ENCODE assay signal across 25 cellular contexts in the genomic region with DNA sequence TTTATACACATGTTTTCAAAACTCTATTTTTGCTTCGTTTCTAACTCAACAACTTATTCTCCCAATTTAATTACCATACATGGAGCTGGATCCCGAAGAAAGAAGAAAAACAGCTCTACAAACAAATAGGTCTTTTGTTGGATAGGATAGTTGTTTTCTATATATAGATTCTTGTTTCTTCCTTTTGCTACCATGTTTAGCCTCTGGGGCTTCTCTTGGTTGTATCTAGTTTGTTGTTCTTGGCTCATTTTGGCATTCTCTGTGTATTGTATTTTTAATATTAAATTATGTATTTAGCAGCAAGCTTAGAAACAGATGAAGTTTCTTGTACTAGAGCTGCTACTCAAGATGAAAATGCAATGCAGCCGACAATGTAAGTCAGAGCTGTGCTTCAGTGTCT.
DNase-seq lines count a peak whose midpoint lies in the region; ATAC-seq and TF ChIP-seq lines count a peak whose summit lies in the region.
"Had no signal": no experiment of that assay in that cellular context is flagged by ENCODE, and none has a peak within 500 bp of the region (broad histone marks: within the 10 kb centered on the region; RNA-seq: fewer than 3 reads in every experiment).

No MANE protein-coding gene starts in this region.

- no peak for DNase-seq in heart right ventricle
- DNase-seq in left cardiac atrium: no peak
- DNase-seq in RPMI7951 (ENCODE audit: low read depth): peak; percentile 19
- peak; percentile 16 for DNase-seq in dedifferentiated amniotic fluid mesenchymal stem cell (ENCODE audit: extremely low spot score)
- DNase-seq in mesothelial cell of epicardium (ENCODE audit: low spot score in 2 of 2, unreplicated experiment in 2 of 2): no peak
- DNase-seq in activated CD4-positive, alpha-beta T cell treated with anti-CD3 and anti-CD28 coated beads for 1 hour: no peak
- no peak for DNase-seq in DMS79 (lab: John Stamatoyannopoulos, UW)
- no peak for DNase-seq in effector memory CD4-positive, alpha-beta T cell
- DNase-seq: CD4-positive, CD25-positive, alpha-beta regulatory T cell; DMS53; H9; NCI-H1048; NCI-H1417; NCI-H1694; NCI-H2029 treated with DMSO at 0.1 percent for 48 hours; NCI-H446 treated with DMSO at 0.1 percent for 48 hours; NCI-H526 treated with DMSO at 0.1 percent for 48 hours; PC-9; RPMI8226; SHP77 treated with DMSO at 0.1 percent for 48 hours had no signal

- ATAC-seq in heart right ventricle: peak in 5 of 8 donors; percentile 50 to 73 (median 59)
- ATAC-seq in left cardiac atrium: no peak
- ATAC-seq: GM23338 had no signal

- H3K4me3 ChIP-seq in heart right ventricle: no peak overlapping the region
- H3K4me3 ChIP-seq in effector memory CD4-positive, alpha-beta T cell (ENCODE audit: insufficient read depth, low read depth, low read length, poor library complexity, severe bottlenecking): no peak overlapping the region
- H3K4me3 ChIP-seq: BLaER1, GM23338, PC-9, SK-N-MC had no signal

- TF ChIP-seq CTCF in heart right ventricle (IDR thresholded peaks at IDR 0.05) (no peak), mesothelial cell of epicardium (IDR thresholded peaks at IDR 0.05; ENCODE audit: unreplicated experiment) (no peak)

- peaks cover 0 to 19% (median 13%) of the 10 kb centered on the region in 11 donors for H3K9me3 ChIP-seq in heart right ventricle
- no peaks in the 10 kb centered on the region for H3K9me3 ChIP-seq in effector memory CD4-positive, alpha-beta T cell (ENCODE audit: control insufficient read depth, low read length)

- peaks cover 27% of the 10 kb centered on the region for H3K4me1 Mint-ChIP-seq in mesothelial cell of epicardium
- H3K4me1 Mint-ChIP-seq: CD4-positive, CD25-positive, alpha-beta regulatory T cell; GM23338; H9; IgD-negative memory B cell had no signal

- no peaks in the 10 kb centered on the region for H3K27me3 ChIP-seq in heart right ventricle
- H3K27me3 ChIP-seq in effector memory CD4-positive, alpha-beta T cell (replicated peaks; ENCODE audit: control insufficient read depth, insufficient read depth, low read length, poor library complexity, severe bottlenecking): no peaks in the 10 kb centered on the region
- H3K27me3 ChIP-seq: BLaER1 had no signal

- H3K27ac ChIP-seq in heart right ventricle: peak overlapping the region in 7 of 10 donors; percentile 5 to 64 (median 37)
- no peak overlapping the region for H3K27ac ChIP-seq in effector memory CD4-positive, alpha-beta T cell (ENCODE audit: insufficient read depth, low read length, poor library complexity, severe bottlenecking)
- H3K27ac ChIP-seq: BLaER1, KMS-11, PC-9, SK-N-MC had no signal

- H3K4me3 Mint-ChIP-seq in mesothelial cell of epicardium: no peak overlapping the region
- H3K4me3 Mint-ChIP-seq: CD4-positive, CD25-positive, alpha-beta regulatory T cell; GM23338; H9; IgD-negative memory B cell had no signal

- H3K36me3 Mint-ChIP-seq in mesothelial cell of epicardium: peaks cover 1% of the 10 kb centered on the region
- H3K36me3 Mint-ChIP-seq: CD4-positive, CD25-positive, alpha-beta regulatory T cell had no signal

- no peaks in the 10 kb centered on the region for H3K27me3 Mint-ChIP-seq in mesothelial cell of epicardium (ENCODE audit: low read depth)
- H3K27me3 Mint-ChIP-seq: CD4-positive, CD25-positive, alpha-beta regulatory T cell; IgD-negative memory B cell had no signal

- intact Hi-C loops in heart right ventricle (cut with DNase I) (no loop called here), left cardiac atrium (cut with DNase I) (no loop called here)

- peaks cover 0 to 6% (median 0%) of the 10 kb centered on the region in 9 donors for H3K36me3 ChIP-seq in heart right ventricle
- H3K36me3 ChIP-seq in effector memory CD4-positive, alpha-beta T cell (ENCODE audit: control insufficient read depth, insufficient read depth, low read length): no peaks in the 10 kb centered on the region
- H3K36me3 ChIP-seq: BLaER1 had no signal

- peak overlapping the region; percentile 64 for H3K27ac Mint-ChIP-seq in mesothelial cell of epicardium
- H3K27ac Mint-ChIP-seq: CD4-positive, CD25-positive, alpha-beta regulatory T cell; GM23338; H9; IgD-negative memory B cell had no signal

- peaks cover 2 to 57% (median 40%) of the 10 kb centered on the region in 9 donors for H3K4me1 ChIP-seq in heart right ventricle
- no peaks in the 10 kb centered on the region for H3K4me1 ChIP-seq in effector memory CD4-positive, alpha-beta T cell (ENCODE audit: control insufficient read depth, insufficient read depth, low read length, poor library complexity, severe bottlenecking)
- H3K4me1 ChIP-seq: BLaER1 had no signal

- 38 to 49% methylated on average over 3 of the region's 3 CpGs for WGBS in heart right ventricle, 2 donors

- peaks cover 3% of the 10 kb centered on the region for H3K9me3 Mint-ChIP-seq in mesothelial cell of epicardium

Comparison
In these comparisons a context has a peak if more than half of its experiments do, and no peak if none do; other contexts are left out.
1. ATAC-seq: peak in heart right ventricle (5 of 8); none in left cardiac atrium (0 of 2).
2. DNase-seq: peak in RPMI7951 (single experiment) and dedifferentiated amniotic fluid mesenchymal stem cell (single experiment); none in heart right ventricle (0 of 2), left cardiac atrium (single experiment), mesothelial cell of epicardium (0 of 2), activated CD4-positive, alpha-beta T cell treated with anti-CD3 and anti-CD28 coated beads for 1 hour (single experiment), DMS79 (single experiment) and effector memory CD4-positive, alpha-beta T cell (0 of 3).